In the genomic region with DNA sequence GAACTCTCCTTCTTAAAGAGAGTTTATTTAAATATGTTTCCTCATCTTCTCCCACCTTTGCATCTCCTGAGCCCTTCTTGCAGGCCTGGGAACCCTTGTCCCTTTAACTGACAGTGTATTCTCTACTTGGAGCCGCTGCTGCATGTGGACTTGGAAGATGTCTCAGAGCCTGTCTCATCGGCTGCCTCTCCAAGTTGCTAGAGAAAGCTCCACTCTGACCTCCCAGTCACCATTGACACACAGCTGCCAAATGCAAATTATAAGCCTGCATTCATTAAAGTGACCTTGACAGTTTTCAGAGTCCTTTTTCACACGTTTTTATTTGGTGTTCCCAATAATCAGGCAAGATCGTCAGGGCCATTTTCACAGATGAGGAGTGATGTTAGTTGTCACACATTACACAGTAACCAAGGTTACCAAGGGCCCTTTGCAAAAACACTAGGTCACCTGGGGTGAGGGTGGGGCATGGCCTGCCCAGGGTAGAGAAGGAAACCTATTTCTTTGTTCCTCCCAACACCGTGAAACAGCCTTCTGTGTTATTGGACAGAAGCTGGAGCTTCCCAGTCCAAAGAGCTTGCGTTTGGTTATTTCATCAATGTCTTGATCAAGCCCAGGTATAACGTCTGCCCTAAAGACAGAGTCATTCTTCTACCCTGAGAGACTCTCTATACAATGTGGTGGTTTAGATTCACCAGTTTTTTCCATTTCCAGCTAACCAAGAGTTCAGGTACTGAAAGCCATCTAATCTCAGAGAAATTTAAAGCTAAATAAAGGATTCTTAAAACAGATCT, we compare ENCODE assay signal across 14 cellular contexts.
DNase-seq lines count a peak whose midpoint lies in the region; ATAC-seq and TF ChIP-seq lines count a peak whose summit lies in the region.
"Had no signal": no experiment of that assay in that cellular context is flagged by ENCODE, and none has a peak within 500 bp of the region (broad histone marks: within the 10 kb centered on the region; RNA-seq: fewer than 3 reads in every experiment).

No MANE protein-coding gene starts in this region.

- peak overlapping the region in 4 of 6 donors; percentile 19 to 96 (median 73) for H3K27ac Mint-ChIP-seq in naive B cell
- H3K27ac Mint-ChIP-seq: activated naive CD4-positive, alpha-beta T cell treated with anti-CD3 and anti-CD28 coated beads for 36 hours; CD4-positive, alpha-beta T cell had no signal

- ATAC-seq in naive B cell (ENCODE audit: low read depth in 2 of 2) (peak; percentile 57 to 70), upper lobe of right lung (peak; percentile 73), HG02610 (IDR thresholded peaks at IDR 0.05; ENCODE audit: unreplicated experiment) (no peak)

- intact Hi-C loops in cardiac septum (cut with DNase I) (no loop called here), ascending aorta (cut with DNase I) (no loop called here), upper lobe of right lung (cut with DNase I) (no loop called here)

- H3K4me1 ChIP-seq in right atrium auricular region (peaks cover 0 to 22% of the 10 kb centered on the region in 2 donors), ascending aorta (peaks cover 6 to 36% of the 10 kb centered on the region in 2 donors), upper lobe of right lung (no peaks in the 10 kb centered on the region)

- peaks cover under 1 to 6% of the 10 kb centered on the region in 2 donors for H3K36me3 Mint-ChIP-seq in naive B cell

- no peaks in the 10 kb centered on the region for H3K27me3 Mint-ChIP-seq in naive B cell
- H3K27me3 Mint-ChIP-seq: CD4-positive, alpha-beta T cell had no signal

- H3K27ac ChIP-seq in right atrium auricular region: peak overlapping the region in 1 of 2 donors; percentile 26
- peak overlapping the region; percentile 81 to 82 for H3K27ac ChIP-seq in ascending aorta
- H3K27ac ChIP-seq in upper lobe of right lung: peak overlapping the region; percentile 73
- H3K27ac ChIP-seq: VCaP had no signal

- peaks cover 25 to 35% (median 26%) of the 10 kb centered on the region in 3 donors for H3K4me1 Mint-ChIP-seq in naive B cell

- no peaks in the 10 kb centered on the region for H3K27me3 ChIP-seq in right atrium auricular region
- no peaks in the 10 kb centered on the region for H3K27me3 ChIP-seq in ascending aorta
- H3K27me3 ChIP-seq in upper lobe of right lung: no peaks in the 10 kb centered on the region

- no peaks in the 10 kb centered on the region for H3K9me3 Mint-ChIP-seq in naive B cell
- H3K9me3 Mint-ChIP-seq: activated naive CD4-positive, alpha-beta T cell treated with anti-CD3 and anti-CD28 coated beads for 36 hours; CD4-positive, alpha-beta T cell had no signal

- H3K4me3 ChIP-seq in right atrium auricular region (no peak overlapping the region), ascending aorta (peak overlapping the region; percentile 3 to 20), upper lobe of right lung (no peak overlapping the region)

- H3K9me3 ChIP-seq in right atrium auricular region (no peaks in the 10 kb centered on the region), ascending aorta (no peaks in the 10 kb centered on the region), upper lobe of right lung (no peaks in the 10 kb centered on the region)

- peak; percentile 46 for DNase-seq in right atrium auricular region (ENCODE audit: low spot score)
- DNase-seq in cardiac septum (ENCODE audit: low spot score): no peak
- no peak for DNase-seq in ascending aorta (ENCODE audit: low spot score in 2 of 2)
- DNase-seq in naive B cell: no peak
- no peak for DNase-seq in upper lobe of right lung
- no peak for DNase-seq in T1000 (lab: John Stamatoyannopoulos, UW)
- no peak for DNase-seq in GOT3 (lab: John Stamatoyannopoulos, UW)
- DNase-seq: activated naive CD4-positive, alpha-beta T cell treated with anti-CD3 and anti-CD28 coated beads for 36 hours; CD4-positive, alpha-beta T cell; foreskin melanocyte; NCI-H2107; posterior cingulate gyrus had no signal

- peak overlapping the region in 1 of 8 donors; percentile 15 for H3K4me3 Mint-ChIP-seq in naive B cell
- H3K4me3 Mint-ChIP-seq: activated naive CD4-positive, alpha-beta T cell treated with anti-CD3 and anti-CD28 coated beads for 36 hours; CD4-positive, alpha-beta T cell had no signal

- TF ChIP-seq CTCF in right atrium auricular region (IDR thresholded peaks at IDR 0.05): no peak
- TF ChIP-seq CTCF in ascending aorta (IDR thresholded peaks at IDR 0.05): no peak
- no peak for TF ChIP-seq CTCF in upper lobe of right lung (IDR thresholded peaks at IDR 0.05)

- H3K36me3 ChIP-seq in right atrium auricular region (no peaks in the 10 kb centered on the region), ascending aorta (no peaks in the 10 kb centered on the region), upper lobe of right lung (no peaks in the 10 kb centered on the region)

Comparison
In these comparisons a context has a peak if more than half of its experiments do, and no peak if none do; other contexts are left out.
1. H3K4me3 ChIP-seq: peak in ascending aorta (2 of 2); none in right atrium auricular region (0 of 2) and upper lobe of right lung (single experiment).